In the genomic region with DNA sequence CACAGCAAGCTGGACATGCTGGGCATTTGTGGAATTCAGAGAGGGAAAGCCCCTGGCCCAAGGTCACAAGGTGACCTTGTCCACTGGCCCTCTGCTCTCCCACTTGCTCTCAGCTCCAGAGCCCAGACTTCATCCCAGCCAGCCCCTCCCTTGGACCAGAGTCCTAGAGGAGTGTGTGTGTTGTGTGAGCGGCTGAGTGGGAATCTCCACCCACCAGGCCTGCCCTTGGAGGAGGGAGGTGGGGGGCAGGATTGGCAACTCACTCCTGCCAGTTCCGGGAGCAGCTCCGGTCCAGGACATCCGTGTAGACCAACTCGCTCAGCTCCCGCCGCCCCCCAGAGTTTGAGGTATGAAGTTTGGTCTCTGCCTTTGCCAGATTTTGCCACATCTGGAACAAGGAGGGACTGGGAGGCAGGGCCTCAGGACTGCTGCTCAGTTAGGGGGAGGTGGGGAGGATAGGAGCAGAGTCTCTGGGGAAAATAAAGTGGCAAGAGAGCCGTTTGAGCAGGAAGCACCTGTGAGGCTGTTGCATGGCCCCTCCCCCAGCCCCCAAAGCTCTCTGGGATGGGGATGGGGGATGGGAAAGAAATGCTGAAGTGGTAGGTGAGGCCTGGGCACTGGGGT, we compare ENCODE assay signal across 8 cellular contexts. TPM values are rescaled to one million over a fixed set of nuclear protein-coding genes. Genes with fewer than 3 reads are reported as not detected.
DNase-seq lines count a peak whose midpoint lies in the region; ATAC-seq and TF ChIP-seq lines count a peak whose summit lies in the region.

No MANE protein-coding gene starts in this region.

- H3K4me3 ChIP-seq in fibroblast of the aortic adventitia (ENCODE audit: low read depth, low read length) (no peak overlapping the region), rectal smooth muscle tissue (ENCODE audit: low read length) (peak overlapping the region; percentile 64)

- H3K27ac ChIP-seq in rectal smooth muscle tissue (ENCODE audit: low read depth, low read length) = no peak overlapping the region

- no peak overlapping the region for H3K9ac ChIP-seq in rectal smooth muscle tissue (ENCODE audit: low read length)

- peak; percentile 26 for DNase-seq in NCI-H2107 treated with DMSO at 0.1 percent for 48 hours (lab: John Stamatoyannopoulos, UW; ENCODE audit: unreplicated experiment)
- no peak for DNase-seq in NCI-H2107 (lab: John Stamatoyannopoulos, UW)
- DNase-seq in NCI-H1436 treated with DMSO at 0.1 percent for 48 hours (lab: John Stamatoyannopoulos, UW) = peak; percentile 78
- peak; percentile 51 for DNase-seq in fibroblast of the aortic adventitia (ENCODE audit: low read depth)
- no peak for DNase-seq in NCI-H146 (lab: John Stamatoyannopoulos, UW)

- no peak for TF ChIP-seq CTCF in fibroblast of the aortic adventitia (IDR thresholded peaks at IDR 0.05; ENCODE audit: insufficient read depth, low read length)

- ATAC-seq in HG02759 (IDR thresholded peaks at IDR 0.05; ENCODE audit: unreplicated experiment) (no peak), HG03196 (IDR thresholded peaks at IDR 0.05; ENCODE audit: unreplicated experiment) (no peak)

- H3K36me3 ChIP-seq in rectal smooth muscle tissue (ENCODE audit: control insufficient read depth, insufficient read depth, low read length) = peaks cover 3% of the 10 kb centered on the region

- no peaks in the 10 kb centered on the region for H3K4me1 ChIP-seq in rectal smooth muscle tissue (ENCODE audit: control insufficient read depth, insufficient read depth, low read length)

- peaks cover 4% of the 10 kb centered on the region for H3K27me3 ChIP-seq in rectal smooth muscle tissue (ENCODE audit: control insufficient read depth, insufficient read depth, low read length)

RNA-seq across cellular contexts. Expression of a gene that starts 1.4 kb away (rescaled TPM):
- total RNA-seq in fibroblast of the aortic adventitia (ENCODE audit: low replicate concordance) = 0.18 TPM in 1 of 2 replicates, not detected in the other

RNA-seq across cellular contexts. Expression of a gene that starts 5.2 kb away (rescaled TPM):
- not detected in 2 replicates for total RNA-seq in fibroblast of the aortic adventitia (ENCODE audit: low replicate concordance)

RNA-seq across cellular contexts. Expression of a gene that starts 6.6 kb away (rescaled TPM):
- total RNA-seq in fibroblast of the aortic adventitia (ENCODE audit: low replicate concordance) = 0.99 and 1.8 TPM in 2 replicates

RNA-seq across cellular contexts. Expression of a gene that starts 15.6 kb away (rescaled TPM):
- 1.8 and 2.0 TPM in 2 replicates for total RNA-seq in fibroblast of the aortic adventitia (ENCODE audit: low replicate concordance)

RNA-seq across cellular contexts. Expression of a gene that starts 46.7 kb away (rescaled TPM):
- total RNA-seq in fibroblast of the aortic adventitia (ENCODE audit: low replicate concordance) = 70.9 and 77.3 TPM in 2 replicates

Comparison
In these comparisons a context has a peak if more than half of its experiments do, and no peak if none do; other contexts are left out.
1. DNase-seq: peak in NCI-H2107 treated with DMSO at 0.1 percent for 48 hours (single experiment), NCI-H1436 treated with DMSO at 0.1 percent for 48 hours (single experiment) and fibroblast of the aortic adventitia (single experiment); none in NCI-H2107 (single experiment) and NCI-H146 (single experiment).